In the genomic region with DNA sequence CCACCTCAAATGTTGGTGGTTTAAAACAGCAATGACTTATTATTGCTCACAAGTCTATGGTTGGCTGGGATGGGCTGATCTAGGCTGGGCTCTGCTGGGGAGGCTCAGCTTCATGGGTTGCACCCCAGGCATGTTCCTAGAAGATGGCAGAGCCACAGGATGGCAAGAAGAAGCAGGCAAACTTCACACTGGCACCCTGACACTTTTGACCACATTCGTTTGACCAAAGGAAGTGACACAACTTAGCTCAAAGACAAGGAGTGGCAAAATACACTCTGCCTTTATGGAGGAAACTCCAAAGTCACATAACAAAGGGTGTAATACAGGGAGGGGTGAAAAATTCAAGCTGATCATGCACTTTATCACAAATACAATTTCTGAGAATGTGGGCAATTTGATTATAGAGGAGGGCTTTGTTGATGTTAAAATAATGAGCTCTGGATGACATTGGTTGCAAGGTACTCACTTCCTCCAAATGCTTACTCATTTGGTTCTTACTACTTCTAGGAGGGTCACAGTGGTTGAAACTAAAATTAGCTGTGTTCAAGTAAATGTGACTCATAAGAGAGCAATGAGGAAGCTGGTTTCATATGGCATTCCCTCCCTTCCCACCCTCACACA, we compare ENCODE assay signal across 1 cellular context.
TF ChIP-seq lines count a peak whose summit lies in the region.

No MANE protein-coding gene starts in this region.

TF ChIP-seq in GM23338, 12 proteins besides CTCF, POLR2A, EP300 and RAD21 (continued from another document):
- TF ChIP-seq, protein P1, sequence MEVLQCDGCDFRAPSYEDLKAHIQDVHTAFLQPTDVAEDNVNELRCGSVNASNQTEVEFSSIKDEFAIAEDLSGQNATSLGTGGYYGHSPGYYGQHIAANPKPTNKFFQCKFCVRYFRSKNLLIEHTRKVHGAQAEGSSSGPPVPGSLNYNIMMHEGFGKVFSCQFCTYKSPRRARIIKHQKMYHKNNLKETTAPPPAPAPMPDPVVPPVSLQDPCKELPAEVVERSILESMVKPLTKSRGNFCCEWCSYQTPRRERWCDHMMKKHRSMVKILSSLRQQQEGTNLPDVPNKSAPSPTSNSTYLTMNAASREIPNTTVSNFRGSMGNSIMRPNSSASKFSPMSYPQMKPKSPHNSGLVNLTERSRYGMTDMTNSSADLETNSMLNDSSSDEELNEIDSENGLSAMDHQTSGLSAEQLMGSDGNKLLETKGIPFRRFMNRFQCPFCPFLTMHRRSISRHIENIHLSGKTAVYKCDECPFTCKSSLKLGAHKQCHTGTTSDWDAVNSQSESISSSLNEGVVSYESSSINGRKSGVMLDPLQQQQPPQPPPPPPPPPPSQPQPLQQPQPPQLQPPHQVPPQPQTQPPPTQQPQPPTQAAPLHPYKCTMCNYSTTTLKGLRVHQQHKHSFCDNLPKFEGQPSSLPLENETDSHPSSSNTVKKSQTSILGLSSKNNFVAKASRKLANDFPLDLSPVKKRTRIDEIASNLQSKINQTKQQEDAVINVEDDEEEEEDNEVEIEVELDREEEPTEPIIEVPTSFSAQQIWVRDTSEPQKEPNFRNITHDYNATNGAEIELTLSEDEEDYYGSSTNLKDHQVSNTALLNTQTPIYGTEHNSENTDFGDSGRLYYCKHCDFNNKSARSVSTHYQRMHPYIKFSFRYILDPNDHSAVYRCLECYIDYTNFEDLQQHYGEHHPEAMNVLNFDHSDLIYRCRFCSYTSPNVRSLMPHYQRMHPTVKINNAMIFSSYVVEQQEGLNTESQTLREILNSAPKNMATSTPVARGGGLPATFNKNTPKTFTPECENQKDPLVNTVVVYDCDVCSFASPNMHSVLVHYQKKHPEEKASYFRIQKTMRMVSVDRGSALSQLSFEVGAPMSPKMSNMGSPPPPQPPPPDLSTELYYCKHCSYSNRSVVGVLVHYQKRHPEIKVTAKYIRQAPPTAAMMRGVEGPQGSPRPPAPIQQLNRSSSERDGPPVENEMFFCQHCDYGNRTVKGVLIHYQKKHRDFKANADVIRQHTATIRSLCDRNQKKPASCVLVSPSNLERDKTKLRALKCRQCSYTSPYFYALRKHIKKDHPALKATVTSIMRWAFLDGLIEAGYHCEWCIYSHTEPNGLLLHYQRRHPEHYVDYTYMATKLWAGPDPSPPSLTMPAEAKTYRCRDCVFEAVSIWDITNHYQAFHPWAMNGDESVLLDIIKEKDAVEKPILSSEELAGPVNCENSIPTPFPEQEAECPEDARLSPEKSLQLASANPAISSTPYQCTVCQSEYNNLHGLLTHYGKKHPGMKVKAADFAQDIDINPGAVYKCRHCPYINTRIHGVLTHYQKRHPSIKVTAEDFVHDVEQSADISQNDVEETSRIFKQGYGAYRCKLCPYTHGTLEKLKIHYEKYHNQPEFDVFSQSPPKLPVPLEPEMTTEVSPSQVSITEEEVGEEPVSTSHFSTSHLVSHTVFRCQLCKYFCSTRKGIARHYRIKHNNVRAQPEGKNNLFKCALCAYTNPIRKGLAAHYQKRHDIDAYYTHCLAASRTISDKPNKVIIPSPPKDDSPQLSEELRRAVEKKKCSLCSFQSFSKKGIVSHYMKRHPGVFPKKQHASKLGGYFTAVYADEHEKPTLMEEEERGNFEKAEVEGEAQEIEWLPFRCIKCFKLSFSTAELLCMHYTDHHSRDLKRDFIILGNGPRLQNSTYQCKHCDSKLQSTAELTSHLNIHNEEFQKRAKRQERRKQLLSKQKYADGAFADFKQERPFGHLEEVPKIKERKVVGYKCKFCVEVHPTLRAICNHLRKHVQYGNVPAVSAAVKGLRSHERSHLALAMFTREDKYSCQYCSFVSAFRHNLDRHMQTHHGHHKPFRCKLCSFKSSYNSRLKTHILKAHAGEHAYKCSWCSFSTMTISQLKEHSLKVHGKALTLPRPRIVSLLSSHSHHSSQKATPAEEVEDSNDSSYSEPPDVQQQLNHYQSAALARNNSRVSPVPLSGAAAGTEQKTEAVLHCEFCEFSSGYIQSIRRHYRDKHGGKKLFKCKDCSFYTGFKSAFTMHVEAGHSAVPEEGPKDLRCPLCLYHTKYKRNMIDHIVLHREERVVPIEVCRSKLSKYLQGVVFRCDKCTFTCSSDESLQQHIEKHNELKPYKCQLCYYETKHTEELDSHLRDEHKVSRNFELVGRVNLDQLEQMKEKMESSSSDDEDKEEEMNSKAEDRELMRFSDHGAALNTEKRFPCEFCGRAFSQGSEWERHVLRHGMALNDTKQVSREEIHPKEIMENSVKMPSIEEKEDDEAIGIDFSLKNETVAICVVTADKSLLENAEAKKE (CRISPR knock-in tag; IDR thresholded peaks at IDR 0.05): no peak
- TF ChIP-seq EZH2 (IDR thresholded peaks at IDR 0.05; ENCODE audit: low read depth, unreplicated experiment): no peak
- no peak for TF ChIP-seq JUNB (IDR thresholded peaks at IDR 0.05; ENCODE audit: unreplicated experiment)
- TF ChIP-seq EZH2phosphoT487 (IDR thresholded peaks at IDR 0.05; ENCODE audit: unreplicated experiment): no peak
- TF ChIP-seq, protein P2, sequence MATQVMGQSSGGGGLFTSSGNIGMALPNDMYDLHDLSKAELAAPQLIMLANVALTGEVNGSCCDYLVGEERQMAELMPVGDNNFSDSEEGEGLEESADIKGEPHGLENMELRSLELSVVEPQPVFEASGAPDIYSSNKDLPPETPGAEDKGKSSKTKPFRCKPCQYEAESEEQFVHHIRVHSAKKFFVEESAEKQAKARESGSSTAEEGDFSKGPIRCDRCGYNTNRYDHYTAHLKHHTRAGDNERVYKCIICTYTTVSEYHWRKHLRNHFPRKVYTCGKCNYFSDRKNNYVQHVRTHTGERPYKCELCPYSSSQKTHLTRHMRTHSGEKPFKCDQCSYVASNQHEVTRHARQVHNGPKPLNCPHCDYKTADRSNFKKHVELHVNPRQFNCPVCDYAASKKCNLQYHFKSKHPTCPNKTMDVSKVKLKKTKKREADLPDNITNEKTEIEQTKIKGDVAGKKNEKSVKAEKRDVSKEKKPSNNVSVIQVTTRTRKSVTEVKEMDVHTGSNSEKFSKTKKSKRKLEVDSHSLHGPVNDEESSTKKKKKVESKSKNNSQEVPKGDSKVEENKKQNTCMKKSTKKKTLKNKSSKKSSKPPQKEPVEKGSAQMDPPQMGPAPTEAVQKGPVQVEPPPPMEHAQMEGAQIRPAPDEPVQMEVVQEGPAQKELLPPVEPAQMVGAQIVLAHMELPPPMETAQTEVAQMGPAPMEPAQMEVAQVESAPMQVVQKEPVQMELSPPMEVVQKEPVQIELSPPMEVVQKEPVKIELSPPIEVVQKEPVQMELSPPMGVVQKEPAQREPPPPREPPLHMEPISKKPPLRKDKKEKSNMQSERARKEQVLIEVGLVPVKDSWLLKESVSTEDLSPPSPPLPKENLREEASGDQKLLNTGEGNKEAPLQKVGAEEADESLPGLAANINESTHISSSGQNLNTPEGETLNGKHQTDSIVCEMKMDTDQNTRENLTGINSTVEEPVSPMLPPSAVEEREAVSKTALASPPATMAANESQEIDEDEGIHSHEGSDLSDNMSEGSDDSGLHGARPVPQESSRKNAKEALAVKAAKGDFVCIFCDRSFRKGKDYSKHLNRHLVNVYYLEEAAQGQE (IDR thresholded peaks at IDR 0.05; ENCODE audit: unreplicated experiment): no peak
- TF ChIP-seq NANOG (IDR thresholded peaks at IDR 0.05; ENCODE audit: borderline replicate concordance): no peak
- TF ChIP-seq ZNF114 (CRISPR knock-in tag; IDR thresholded peaks at IDR 0.05): no peak
- TF ChIP-seq STAT1 (IDR thresholded peaks at IDR 0.05; ENCODE audit: unreplicated experiment): no peak
- TF ChIP-seq, protein P3, sequence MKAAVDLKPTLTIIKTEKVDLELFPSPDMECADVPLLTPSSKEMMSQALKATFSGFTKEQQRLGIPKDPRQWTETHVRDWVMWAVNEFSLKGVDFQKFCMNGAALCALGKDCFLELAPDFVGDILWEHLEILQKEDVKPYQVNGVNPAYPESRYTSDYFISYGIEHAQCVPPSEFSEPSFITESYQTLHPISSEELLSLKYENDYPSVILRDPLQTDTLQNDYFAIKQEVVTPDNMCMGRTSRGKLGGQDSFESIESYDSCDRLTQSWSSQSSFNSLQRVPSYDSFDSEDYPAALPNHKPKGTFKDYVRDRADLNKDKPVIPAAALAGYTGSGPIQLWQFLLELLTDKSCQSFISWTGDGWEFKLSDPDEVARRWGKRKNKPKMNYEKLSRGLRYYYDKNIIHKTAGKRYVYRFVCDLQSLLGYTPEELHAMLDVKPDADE (IDR thresholded peaks at IDR 0.05): no peak
- no peak for TF ChIP-seq CREB1 (CRISPR knock-in tag; IDR thresholded peaks at IDR 0.05; ENCODE audit: low read depth)
- no peak for TF ChIP-seq POLR2AphosphoS5 (IDR thresholded peaks at IDR 0.05; ENCODE audit: low read depth)
